In genomic region chr5:6187501-6187900, GRCh38 we compare ENCODE assay signal across 22 cellular contexts.
"Had no signal": no experiment of that assay in that cellular context is flagged by ENCODE, and none has a peak within 500 bp of the region (broad histone marks: within the 10 kb centered on the region; RNA-seq: fewer than 3 reads in every experiment).

No MANE protein-coding gene starts in this region.

- H3K27ac ChIP-seq: adrenal gland, body of pancreas, breast epithelium, SK-N-MC had no signal

- H3K4me3 ChIP-seq: adrenal gland, body of pancreas, breast epithelium, SK-N-MC had no signal

- H3K4me1 ChIP-seq: adrenal gland, body of pancreas, breast epithelium had no signal

- H3K27me3 ChIP-seq: adrenal gland, body of pancreas, breast epithelium had no signal

- DNase-seq: activated CD4-positive, alpha-beta T cell treated with anti-CD3 and anti-CD28 coated beads, Interleukin-2, amount 10 ng/mL, durations not matched to agents 24 days and 14 days; activated CD4-positive, alpha-beta T cell treated with anti-CD3 and anti-CD28 coated beads, Interleukin-2, amount 50 U/mL, for 4 hours; activated CD8-positive, alpha-beta T cell treated with anti-CD3 and anti-CD28 coated beads for 36 hours; activated gamma-delta T cell; activated naive CD4-positive, alpha-beta T cell treated with Interleukin-2 at 50 U/mL for 16 hours; activated T-cell treated with anti-CD3 and anti-CD28 coated beads, Interleukin-2, amount 50 U/mL, for 24 hours; adrenal gland; body of pancreas; NCI-H1105; NCI-H1417 treated with DMSO at 0.1 percent for 48 hours; NCI-H187 treated with DMSO at 0.1 percent for 48 hours; NCI-H2081; NCI-H2171 treated with DMSO at 0.1 percent for 48 hours; NCI-H226; NCI-H446 treated with DMSO at 0.1 percent for 48 hours; NCI-H524; NCI-H748 treated with DMSO at 0.1 percent for 48 hours; NK-92 treated with Interleukin-12 subunit alpha and Interleukin-12 subunit beta, amount 100 ng/mL, for 24 hours; OCI-M1; Right ventricle myocardium superior had no signal

- H3K36me3 ChIP-seq: adrenal gland, breast epithelium had no signal

- ATAC-seq: activated CD8-positive, alpha-beta T cell treated with anti-CD3 and anti-CD28 coated beads for 36 hours; body of pancreas had no signal

- H3K9me3 ChIP-seq: adrenal gland, body of pancreas, breast epithelium had no signal
